27 cellular contexts compared by ENCODE assay signal in genomic region chr9:93188426-93189368, GRCh38. TPM values are rescaled to one million over a fixed set of nuclear protein-coding genes. Genes with fewer than 3 reads are reported as not detected.
DNase-seq lines count a peak whose midpoint lies in the region; ATAC-seq and TF ChIP-seq lines count a peak whose summit lies in the region.
"Had no signal": no experiment of that assay in that cellular context is flagged by ENCODE, and none has a peak within 500 bp of the region (broad histone marks: within the 10 kb centered on the region; RNA-seq: fewer than 3 reads in every experiment).

No MANE protein-coding gene starts in this region.

- H3K27me3 ChIP-seq in neural progenitor cell (peaks cover 25% of the 10 kb centered on the region), transverse colon (peaks cover 8% of the 10 kb centered on the region)
- H3K27me3 ChIP-seq: adrenal gland, Peyer's patch had no signal

- no peaks in the 10 kb centered on the region for H3F3A ChIP-seq in neural progenitor cell (ENCODE audit: low read depth)

- H3K4me1 Mint-ChIP-seq in neural progenitor cell: peaks cover 51% of the 10 kb centered on the region

- no peak for TF ChIP-seq POLR2A in transverse colon (IDR thresholded peaks at IDR 0.05)

- H3K4me3 ChIP-seq in neural progenitor cell: no peak overlapping the region
- no peak overlapping the region for H3K4me3 ChIP-seq in transverse colon
- H3K4me3 ChIP-seq: adrenal gland, Peyer's patch, SJSA1, tibial artery had no signal

- H3K4me2 ChIP-seq in neural progenitor cell: no peak overlapping the region

- H3K9ac ChIP-seq in neural progenitor cell: no peak overlapping the region

- peak overlapping the region; percentile 30 for H3K4me3 Mint-ChIP-seq in neural progenitor cell
- H3K4me3 Mint-ChIP-seq: activated CD4-positive, alpha-beta T cell treated with anti-CD3 and anti-CD28 coated beads for 36 hours; CD4-positive, CD25-positive, alpha-beta regulatory T cell; stimulated activated naive CD8-positive, alpha-beta T cell treated with anti-CD3 and anti-CD28 coated beads, Interleukin-15, Interleukin-2, amounts not matched to agents 100 ng/mL and 50 ng/mL, for 24 hours had no signal

- H3K27me3 Mint-ChIP-seq in neural progenitor cell (ENCODE audit: insufficient read depth, low read depth): peaks cover 4% of the 10 kb centered on the region

- peak; percentile 22 for DNase-seq in Right ventricle myocardium superior
- DNase-seq in Right ventricle myocardium inferior (ENCODE audit: missing footprints): no peak
- DNase-seq in left cardiac atrium: peak; percentile 16
- peak; percentile 38 for DNase-seq in neural progenitor cell (ENCODE audit: low spot score)
- DNase-seq in transverse colon: no peak
- DNase-seq in GM10248 (ENCODE audit: extremely low spot score): no peak
- no peak for DNase-seq in NCI-H345 treated with DMSO at 0.1 percent for 48 hours (lab: John Stamatoyannopoulos, UW; ENCODE audit: unreplicated experiment)
- DNase-seq in activated CD8-positive, alpha-beta memory T cell treated with anti-CD3 and anti-CD28 coated beads for 24 hours: no peak
- DNase-seq: activated CD4-positive, alpha-beta T cell treated with anti-CD3 and anti-CD28 coated beads for 36 hours; activated naive CD4-positive, alpha-beta T cell treated with Interleukin-2 at 50 U/mL for 16 hours; activated T-cell treated with anti-CD3 and anti-CD28 coated beads, Interleukin-2, amount 50 U/mL, for 48 hours; adrenal gland; CD4-positive, CD25-positive, alpha-beta regulatory T cell; kidney glomerular epithelial cell; mammary epithelial cell; NCI-H1417; NCI-H2107; NCI-H510A; stimulated activated CD4-positive, alpha-beta T cell treated with anti-CD3 and anti-CD28 coated beads, Interleukin-15, amount 100 ng/mL, for 24 hours; T-cell; tibial artery had no signal

- TF ChIP-seq EP300 in transverse colon (IDR thresholded peaks at IDR 0.05; ENCODE audit: low read depth): no peak

- no peak for TF ChIP-seq CTCF in neural progenitor cell (IDR thresholded peaks at IDR 0.05)
- TF ChIP-seq CTCF in transverse colon (IDR thresholded peaks at IDR 0.05): no peak
- TF ChIP-seq CTCF in GM10248 (IDR thresholded peaks at IDR 0.05; ENCODE audit: control extremely low read depth, extremely low read depth, low read depth, missing control alignments): no peak

- H3K27ac ChIP-seq in neural progenitor cell (no peak overlapping the region), transverse colon (peak overlapping the region; percentile 85 to 90 (median 87))
- H3K27ac ChIP-seq: 22Rv1, adrenal gland, SJSA1, tibial artery had no signal

- intact Hi-C loops in Right ventricle myocardium superior (cut with DNase I): no loop called here
- intact Hi-C loops in Right ventricle myocardium inferior (cut with DNase I): loop anchor here (5.0 to 10.0 kb wide), 2 partner anchors 34 to 56 kb away; no protein-coding TSS in a partner anchor
- intact Hi-C loops in left cardiac atrium (cut with DNase I): no loop called here
- intact Hi-C loops in transverse colon (cut with DNase I; ENCODE audit: low total_unique reads): no loop called here

- H3K36me3 ChIP-seq in neural progenitor cell: no peaks in the 10 kb centered on the region
- H3K36me3 ChIP-seq in transverse colon: no peaks in the 10 kb centered on the region
- H3K36me3 ChIP-seq: adrenal gland, Peyer's patch, SJSA1, tibial artery had no signal

- in situ Hi-C loops in transverse colon (cut with MboI; ENCODE audit: low pct_ligation_motif_present in 1 of 4, low pct_unique_long_range_greater_than_20kb in 1 of 4, low sequenced_read_pairs in 3 of 4): no loop called here

- H4K20me1 ChIP-seq in neural progenitor cell (ENCODE audit: low read depth): peaks cover 48% of the 10 kb centered on the region

- H3K27ac Mint-ChIP-seq in neural progenitor cell: peak overlapping the region; percentile 76
- H3K27ac Mint-ChIP-seq: activated CD4-positive, alpha-beta T cell treated with anti-CD3 and anti-CD28 coated beads for 36 hours; stimulated activated naive CD8-positive, alpha-beta T cell treated with anti-CD3 and anti-CD28 coated beads, Interleukin-15, Interleukin-2, amounts not matched to agents 100 ng/mL and 50 ng/mL, for 24 hours had no signal

- peaks cover 12% of the 10 kb centered on the region for H3K4me1 ChIP-seq in neural progenitor cell
- peaks cover 25 to 65% (median 46%) of the 10 kb centered on the region in 4 donors for H3K4me1 ChIP-seq in transverse colon

- no peak overlapping the region for H2AFZ ChIP-seq in neural progenitor cell (replicated peaks)

- H3K9me3 Mint-ChIP-seq in neural progenitor cell: no peaks in the 10 kb centered on the region
- H3K9me3 Mint-ChIP-seq: CD4-positive, CD25-positive, alpha-beta regulatory T cell; stimulated activated naive CD8-positive, alpha-beta T cell treated with anti-CD3 and anti-CD28 coated beads, Interleukin-15, Interleukin-2, amounts not matched to agents 100 ng/mL and 50 ng/mL, for 24 hours; T-cell had no signal

- H3K9me3 ChIP-seq in neural progenitor cell (ENCODE audit: low read depth): no peaks in the 10 kb centered on the region
- no peaks in the 10 kb centered on the region for H3K9me3 ChIP-seq in transverse colon
- H3K9me3 ChIP-seq: adrenal gland, Peyer's patch, SJSA1, tibial artery had no signal

- H3K79me2 ChIP-seq in neural progenitor cell (ENCODE audit: low read depth): no peaks in the 10 kb centered on the region

- WGBS in transverse colon (ENCODE audit: low coverage in 1 of 2), 2 donors: 56 to 57% methylated on average over 6 to 14 of the region's 14 CpGs

- H3K36me3 Mint-ChIP-seq in neural progenitor cell: peaks cover 20% of the 10 kb centered on the region
- H3K36me3 Mint-ChIP-seq: CD4-positive, CD25-positive, alpha-beta regulatory T cell; T-cell had no signal

- POLR2A ChIA-PET in GM10248 (lab: Yijun Ruan, JAX): no interaction called here

- ATAC-seq in Right ventricle myocardium superior (ENCODE audit: poor library complexity) (no peak), Right ventricle myocardium inferior (no peak), left cardiac atrium (no peak)
- ATAC-seq: activated CD4-positive, alpha-beta T cell treated with anti-CD3 and anti-CD28 coated beads for 36 hours; esophagus mucosa; sciatic nerve; T-cell had no signal

- CTCF ChIA-PET in GM10248 (lab: Yijun Ruan, JAX): no interaction called here

RNA-seq across cellular contexts. Expression of gene WNK2, which starts 4.8 kb away (rescaled TPM):
- total RNA-seq in Right ventricle myocardium superior: 222 TPM
- total RNA-seq in Right ventricle myocardium inferior: 200 TPM
- 100 to 1,000 TPM; 174 to 175 TPM for total RNA-seq in left cardiac atrium
- 6.2 and 16.7 TPM in 2 replicates for total RNA-seq in neural progenitor cell (ENCODE audit: low replicate concordance)
- 100 to 1,000 TPM; 133 to 618 (median 157) TPM for total RNA-seq in transverse colon
- total RNA-seq: SJSA1 had no signal

RNA-seq across cellular contexts. Expression of gene NINJ1, which starts 54.6 kb away (rescaled TPM):
- 49.2 TPM for total RNA-seq in Right ventricle myocardium superior
- total RNA-seq in Right ventricle myocardium inferior: 55.5 TPM
- total RNA-seq in left cardiac atrium: 10 to 100 TPM; 38.4 to 45.9 TPM
- 3.9 and 27.3 TPM in 2 replicates for total RNA-seq in neural progenitor cell (ENCODE audit: low replicate concordance)
- 10 to 100 TPM; 29.5 to 67.7 (median 38.5) TPM for total RNA-seq in transverse colon

Comparison
In these comparisons a context has a peak if more than half of its experiments do, and no peak if none do; other contexts are left out.
1. DNase-seq: peak in Right ventricle myocardium superior (single experiment), left cardiac atrium (single experiment) and neural progenitor cell (single experiment); none in Right ventricle myocardium inferior (single experiment), transverse colon (single experiment), GM10248 (single experiment), NCI-H345 treated with DMSO at 0.1 percent for 48 hours (single experiment) and activated CD8-positive, alpha-beta memory T cell treated with anti-CD3 and anti-CD28 coated beads for 24 hours (single experiment).